21 cellular contexts compared by ENCODE assay signal in the genomic region with DNA sequence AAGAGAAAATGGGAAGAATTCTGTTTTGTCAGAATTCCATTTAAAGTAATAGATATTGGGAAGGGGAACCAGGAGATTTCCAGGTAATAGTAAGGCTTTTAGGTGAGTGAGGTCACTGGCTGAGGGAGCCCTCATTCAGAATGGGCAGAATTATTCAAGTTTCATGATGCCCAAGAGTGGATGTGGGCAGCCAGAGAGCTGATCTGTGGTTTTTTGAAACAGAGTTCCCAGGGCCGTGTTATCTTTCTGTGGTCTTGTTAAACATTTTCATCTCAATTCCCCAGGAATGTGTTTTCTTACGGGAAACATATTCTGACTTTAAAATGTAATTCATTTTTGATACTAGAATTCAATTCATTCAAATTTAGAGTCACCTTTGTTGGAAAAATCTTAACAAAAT.
"Had no signal": no experiment of that assay in that cellular context is flagged by ENCODE, and none has a peak within 500 bp of the region (broad histone marks: within the 10 kb centered on the region; RNA-seq: fewer than 3 reads in every experiment).

No MANE protein-coding gene starts in this region.

- H3K4me3 ChIP-seq: pancreas, psoas muscle, right atrium auricular region, thyroid gland, upper lobe of right lung had no signal

- H3K9me3 Mint-ChIP-seq: activated B cell treated with CpG ODN at 0.5 μM for 24 hours had no signal

- ATAC-seq: activated T-cell treated with anti-CD3 and anti-CD28 coated beads, Interleukin-2, amount 50 U/mL, for 4 hours; pancreas; psoas muscle; stimulated activated naive CD8-positive, alpha-beta T cell treated with anti-CD3 and anti-CD28 coated beads, Interleukin-15, Interleukin-2, amounts not matched to agents 100 U/mL and 50 U/mL, for 24 hours; upper lobe of right lung had no signal

- H3K4me3 Mint-ChIP-seq: activated B cell treated with CpG ODN at 0.5 μM for 24 hours; activated naive CD8-positive, alpha-beta T cell treated with anti-CD3 and anti-CD28 coated beads for 36 hours; activated T-cell treated with anti-CD3 and anti-CD28 coated beads, Interleukin-2, amount 50 U/mL, for 4 hours; nephron had no signal

- H3K36me3 Mint-ChIP-seq: activated naive CD8-positive, alpha-beta T cell treated with anti-CD3 and anti-CD28 coated beads for 36 hours had no signal

- H3K9me3 ChIP-seq: neutrophil, pancreas, psoas muscle, right atrium auricular region, thyroid gland, upper lobe of right lung had no signal

- H3K27me3 ChIP-seq: neutrophil, right atrium auricular region, thyroid gland, upper lobe of right lung had no signal

- H3K27ac ChIP-seq: epithelial cell of prostate, neutrophil, pancreas, psoas muscle, right atrium auricular region, thyroid gland, upper lobe of right lung had no signal

- H3K4me1 ChIP-seq: pancreas, psoas muscle, right atrium auricular region, thyroid gland, upper lobe of right lung had no signal

- H3K4me1 Mint-ChIP-seq: activated B cell treated with CpG ODN at 0.5 μM for 24 hours; activated naive CD8-positive, alpha-beta T cell treated with anti-CD3 and anti-CD28 coated beads for 36 hours; nephron had no signal

- DNase-seq: activated B cell treated with CpG ODN at 0.5 μM for 24 hours; activated CD4-positive, alpha-beta T cell treated with anti-CD3 and anti-CD28 coated beads for 4 hours; activated CD4-positive, alpha-beta T cell treated with anti-CD3 and anti-CD28 coated beads, Interleukin-2, amount 50 U/mL, for 48 hours; activated CD8-positive, alpha-beta memory T cell treated with anti-CD3 and anti-CD28 coated beads, Interleukin-2, amount 50 U/mL, for 48 hours; activated naive CD4-positive, alpha-beta T cell treated with Interleukin-2 at 50 U/mL for 16 hours; activated naive CD8-positive, alpha-beta T cell treated with anti-CD3 and anti-CD28 coated beads for 36 hours; activated T-cell treated with anti-CD3 and anti-CD28 coated beads, Interleukin-2, amount 50 U/mL, for 4 hours; amniotic stem cell; cerebellar nuclear complex; left colon; mesenchymal stem cell; pancreas; psoas muscle; stimulated activated CD4-positive, alpha-beta T cell treated with anti-CD3 and anti-CD28 coated beads, Interleukin-4, amount 100 ng/mL, for 24 hours; stimulated activated naive CD8-positive, alpha-beta T cell treated with anti-CD3 and anti-CD28 coated beads, Interleukin-15, Interleukin-2, amounts not matched to agents 100 U/mL and 50 U/mL, for 24 hours; thyroid gland; upper lobe of right lung had no signal

- H3K27me3 Mint-ChIP-seq: activated B cell treated with CpG ODN at 0.5 μM for 24 hours had no signal

- H3K27ac Mint-ChIP-seq: activated B cell treated with CpG ODN at 0.5 μM for 24 hours; activated naive CD8-positive, alpha-beta T cell treated with anti-CD3 and anti-CD28 coated beads for 36 hours had no signal

- H3K36me3 ChIP-seq: neutrophil, pancreas, right atrium auricular region, thyroid gland, upper lobe of right lung had no signal
